Comparison of ENCODE assay signal across 14 cellular contexts in genomic region chr7:51009716-51010496, GRCh38.
DNase-seq lines count a peak whose midpoint lies in the region; ATAC-seq and TF ChIP-seq lines count a peak whose summit lies in the region.
"Had no signal": no experiment of that assay in that cellular context is flagged by ENCODE, and none has a peak within 500 bp of the region (broad histone marks: within the 10 kb centered on the region; RNA-seq: fewer than 3 reads in every experiment).

No MANE protein-coding gene starts in this region.

- H3K4me3 ChIP-seq in astrocyte of the cerebellum (ENCODE audit: low read depth, low read length) (no peak overlapping the region), thyroid gland (replicated peaks in 1 of 3) (no peak overlapping the region)
- H3K4me3 ChIP-seq: cardiac muscle cell had no signal

- intact Hi-C loops in left ventricle myocardium superior (cut with micrococcal nuclease) = no loop called here
- intact Hi-C loops in thyroid gland (cut with DNase I) = no loop called here

- WGBS in thyroid gland, 2 donors = 42 to 56% methylated on average over 9 to 17 of the region's 17 CpGs

- no peak for TF ChIP-seq POLR2A in thyroid gland (IDR thresholded peaks at IDR 0.05)

- H3K4me1 ChIP-seq in thyroid gland = peaks cover 0 to 9% of the 10 kb centered on the region in 2 donors

- TF ChIP-seq CTCF in astrocyte of the cerebellum (IDR thresholded peaks at IDR 0.05; ENCODE audit: low read depth, low read length, missing control alignments) (no peak), thyroid gland (IDR thresholded peaks at IDR 0.05) (no peak)

- ATAC-seq in left ventricle myocardium superior (peak; percentile 77), GM19452 (IDR thresholded peaks at IDR 0.05; ENCODE audit: unreplicated experiment) (no peak), GM19463 (IDR thresholded peaks at IDR 0.05; ENCODE audit: unreplicated experiment) (no peak)
- ATAC-seq: stimulated activated naive B cell treated with anti-CD40 and anti-IgM and Interleukin-4, amounts not matched to agents 10 μg/mL and 1 μg/mL and 100 μg/mL, for 72 hours had no signal

- in situ Hi-C loops in astrocyte of the cerebellum (cut with HindIII; ENCODE audit: low sequenced_read_pairs) = no loop called here

- no peaks in the 10 kb centered on the region for H3K36me3 ChIP-seq in thyroid gland
- H3K36me3 ChIP-seq: cardiac muscle cell had no signal

- no peak overlapping the region for H3K27ac ChIP-seq in thyroid gland
- H3K27ac ChIP-seq: 22Rv1, cardiac muscle cell had no signal

- no peaks in the 10 kb centered on the region for H3K9me3 ChIP-seq in thyroid gland

- no peaks in the 10 kb centered on the region for H3K27me3 ChIP-seq in thyroid gland
- H3K27me3 ChIP-seq: cardiac muscle cell had no signal

- DNase-seq in DMS 273 (lab: John Stamatoyannopoulos, UW; ENCODE audit: unreplicated experiment) (peak; percentile 19), DMS 273 treated with DMSO at 0.1 percent for 48 hours (lab: John Stamatoyannopoulos, UW) (no peak), astrocyte of the cerebellum (ENCODE audit: low read depth) (peak; percentile 8), left ventricle myocardium superior (peak; percentile 57), thyroid gland (peak; percentile 69 to 70), GDM1 (lab: John Stamatoyannopoulos, UW) (no peak)
- DNase-seq: GF-D8; glutamatergic neuron; NCI-H1436 treated with DMSO at 0.1 percent for 48 hours; stimulated activated naive B cell treated with anti-CD40 and anti-IgM and Interleukin-4, amounts not matched to agents 10 μg/mL and 1 μg/mL and 100 μg/mL, for 72 hours had no signal

Comparison
In these comparisons a context has a peak if more than half of its experiments do, and no peak if none do; other contexts are left out.
1. DNase-seq: peak in DMS 273 (single experiment), astrocyte of the cerebellum (single experiment), left ventricle myocardium superior (single experiment) and thyroid gland (2 of 2); none in DMS 273 treated with DMSO at 0.1 percent for 48 hours (single experiment) and GDM1 (single experiment).